11 cellular contexts compared by ENCODE assay signal in genomic region chr10:70160798-70161197, GRCh38.
"Had no signal": no experiment of that assay in that cellular context is flagged by ENCODE, and none has a peak within 500 bp of the region (broad histone marks: within the 10 kb centered on the region; RNA-seq: fewer than 3 reads in every experiment).

No MANE protein-coding gene starts in this region.

- H3K4me3 Mint-ChIP-seq: mesothelial cell of epicardium, neural progenitor cell had no signal

- H2AFZ ChIP-seq: hepatocyte, neural progenitor cell had no signal

- H3K9me3 Mint-ChIP-seq: mesothelial cell of epicardium, neural progenitor cell had no signal

- H3K27ac ChIP-seq: ascending aorta, dorsolateral prefrontal cortex, hepatocyte, neural progenitor cell, right atrium auricular region, tibial nerve had no signal

- H3K4me1 ChIP-seq: neural progenitor cell had no signal

- H3K9ac ChIP-seq: neural progenitor cell had no signal

- H3K27ac Mint-ChIP-seq: mesothelial cell of epicardium, neural progenitor cell had no signal

- FAIRE-seq: bronchial epithelial cell, small intestine had no signal

- ATAC-seq: activated CD4-positive, CD25-positive, alpha-beta regulatory T cell treated with anti-CD3 and anti-CD28 coated beads, Interleukin-2, amount 50 U/mL, for 24 hours had no signal

- H3K4me3 ChIP-seq: ascending aorta, dorsolateral prefrontal cortex, hepatocyte, neural progenitor cell, right atrium auricular region, tibial nerve had no signal

- H3K9me3 ChIP-seq: ascending aorta, right atrium auricular region, tibial nerve had no signal

- H3K27me3 ChIP-seq: ascending aorta, dorsolateral prefrontal cortex, hepatocyte, neural progenitor cell, right atrium auricular region, tibial nerve had no signal

- DNase-seq: activated T-cell treated with anti-CD3 and anti-CD28 coated beads, Interleukin-2, amount 50 U/mL, for 1 hour; dorsolateral prefrontal cortex; small intestine had no signal

- H3K4me2 ChIP-seq: hepatocyte, neural progenitor cell had no signal
